In genomic region chr1:244450597-244451538, GRCh38 we compare ENCODE assay signal across 8 cellular contexts. TPM values are rescaled to one million over a fixed set of nuclear protein-coding genes. Genes with fewer than 3 reads are reported as not detected.
A peak's percentile ranks its signal among the peaks of the same experiment; 100 is the strongest.
DNase-seq lines count a peak whose midpoint lies in the region; ATAC-seq, FAIRE-seq and TF ChIP-seq lines count a peak whose summit lies in the region.

No MANE protein-coding gene starts in this region.

- H2AFZ ChIP-seq in HepG2 (ENCODE audit: low read length) = no peak overlapping the region

- BruUV-seq in HepG2 (replicated peaks; lab: Mats Ljungman, UMichigan) = no TSS peak

- peaks cover 50% of the 10 kb centered on the region for H3K79me2 ChIP-seq in HepG2 (ENCODE audit: insufficient read depth, low read length)

- TF ChIP-seq POLR2A in HepG2 (IDR thresholded peaks at IDR 0.05; ENCODE audit: insufficient read depth in 1 of 2, low read depth in 2 of 2, low read length in 2 of 2) = peak in 1 of 2 experiments; percentile 38; a peak in 2 of 4 replicates

- FAIRE-seq in HepG2 (lab: Jason Lieb, UNC) (no peak), frontal cortex (lab: Jason Lieb, UNC) (no peak)

- H3K4me3 ChIP-seq in GM12865 (ENCODE audit: low read depth, low read length) (peak overlapping the region; percentile 91), HEK293 (ENCODE audit: low read depth, low read length) (peak overlapping the region; percentile 76), HepG2 (replicated peaks in 1 of 3; ENCODE audit: insufficient read depth in 1 of 3, low read depth in 2 of 3, low read length in 3 of 3) (peak overlapping the region; percentile 70 to 97 (median 90))

- no peak for TF ChIP-seq EP300 in HepG2 (IDR thresholded peaks at IDR 0.05; ENCODE audit: low read depth in 2 of 2, low read length in 2 of 2)
- no peak for TF ChIP-seq EP300 in HepG2 (CRISPR knock-in tag; IDR thresholded peaks at IDR 0.05; ENCODE audit: borderline replicate concordance)

- no peaks in the 10 kb centered on the region for H4K20me1 ChIP-seq in HepG2 (ENCODE audit: insufficient read depth, low read length)

- POLR2A ChIA-PET in HEK293 (lab: Yijun Ruan, JAX) (interaction anchor here (0.6 to 1.6 kb wide), 8 partner anchors 9 to 1195 kb away, joined by 3 to 7 read pairs (median 4); partner anchors contain the start of genes CATSPERE and SDCCAG8), HepG2 (lab: Yijun Ruan, JAX) (interaction anchor here (1.2 kb wide), 1 partner anchor 1195 kb away, joined by 3 read pairs; the partner anchor contains the start of gene SDCCAG8)

- H3K27me3 ChIP-seq in HepG2 (ENCODE audit: control insufficient read depth in 1 of 2, insufficient read depth in 2 of 2, low read length in 2 of 2) = no peaks in the 10 kb centered on the region; a peak in 2 of 5 replicates

- DNase-seq in GM12865 (ENCODE audit: low read depth) (peak; percentile 66), NCI-H1694 treated with DMSO at 0.1 percent for 48 hours (lab: John Stamatoyannopoulos, UW) (peak; percentile 31), dermis blood vessel endothelial cell (peak; percentile 70), HepG2 (ENCODE audit: low spot score) (peak; percentile 36), frontal cortex (ENCODE audit: low spot score in 2 of 2) (no peak)
- peak; percentile 65 for DNase-seq in activated CD4-positive, alpha-beta T cell treated with anti-CD3 and anti-CD28 coated beads for 48 hours
- DNase-seq in stimulated activated CD4-positive, alpha-beta T cell treated with anti-CD3 and anti-CD28 coated beads, TNF-alpha, amount 100 ng/mL, for 48 hours (ENCODE audit: low read depth in 3 of 3) = peak; percentile 19 to 41 (median 27)

- ATAC-seq in HepG2 = peak; percentile 44

- no peak for TF ChIP-seq RAD21 in HepG2 (CRISPR knock-in tag; IDR thresholded peaks at IDR 0.05)

- H3K27ac ChIP-seq in HEK293 (ENCODE audit: extremely low read depth, low read depth, low read length) (peak overlapping the region; percentile 89), HepG2 (ENCODE audit: extremely low read length, insufficient read depth, low read length) (peak overlapping the region; percentile 93)

- H3K9me3 ChIP-seq in HEK293 (ENCODE audit: control insufficient read depth, insufficient read depth, low read depth, low read length) = no peaks in the 10 kb centered on the region
- H3K9me3 ChIP-seq in HepG2 (ENCODE audit: low read length) = no peaks in the 10 kb centered on the region

- H3K9ac ChIP-seq in HepG2 (ENCODE audit: insufficient read depth, low read depth, low read length) = peak overlapping the region; percentile 88

- in situ Hi-C loops in HepG2 (cut with HindIII; ENCODE audit: extremely low pct_ligation_motif_present, low pct_unique_long_range_greater_than_20kb) = loop anchor here (10.0 kb wide), 1 partner anchor 204 kb away; the partner anchor contains the start of gene DESI2

- 2% methylated on average over 12 of the region's 41 CpGs for WGBS in HepG2 (ENCODE audit: low lambda C conversion rate)

- intact Hi-C loops in HepG2 (cut with micrococcal nuclease; ENCODE audit: unreplicated experiment) = loop anchor here (1.0 to 10.0 kb wide), 4 partner anchors 126 to 396 kb away; partner anchors contain the start of genes COX20 and ZBTB18

- H3K36me3 ChIP-seq in HEK293 (ENCODE audit: control insufficient read depth in 2 of 2, insufficient read depth in 1 of 2, low read length in 2 of 2) (peaks cover 0 to 8% of the 10 kb centered on the region in 2 experiments; a peak in 1 of 3 replicates), HepG2 (replicated peaks in 1 of 2; ENCODE audit: control insufficient read depth in 1 of 2, insufficient read depth in 2 of 2, low read length in 2 of 2) (peaks cover 0 to 1% of the 10 kb centered on the region in 2 experiments; a peak in 1 of 5 replicates)

- CTCF ChIA-PET in HEK293 (lab: Yijun Ruan, JAX) (interaction anchor here (0.7 to 1.3 kb wide), 3 partner anchors 9 to 547 kb away, joined by 3 read pairs; no protein-coding TSS in a partner anchor), HepG2 (lab: Yijun Ruan, JAX; ENCODE audit: low intra/inter-chr PET ratio, low total read pairs) (no interaction called here)

- peak overlapping the region; percentile 76 for H3K4me2 ChIP-seq in HepG2 (ENCODE audit: low read depth, low read length)

- H3K4me1 ChIP-seq in HEK293 (ENCODE audit: control insufficient read depth, insufficient read depth, low read length) (peaks cover 40% of the 10 kb centered on the region), HepG2 (ENCODE audit: insufficient read depth, low read length) (peaks cover 55% of the 10 kb centered on the region)

- TF ChIP-seq CTCF in GM12865 (IDR thresholded peaks at IDR 0.05; ENCODE audit: insufficient read depth, low read depth, low read length, missing control alignments) (no peak), HEK293 (tag by site-specific recombination; IDR thresholded peaks at IDR 0.05) (no peak), HepG2 (CRISPR knock-in tag; IDR thresholded peaks at IDR 0.05) (no peak)

TF ChIP-seq in HEK293, 187 proteins besides CTCF, POLR2A, EP300 and RAD21 (continues in another document):
- TF ChIP-seq ZNF121 (tag by site-specific recombination; IDR thresholded peaks at IDR 0.05) (0 out of 2 replicates have a peak, but pooled peaks have one; percentile 42), SCRT2 (tag by site-specific recombination; IDR thresholded peaks at IDR 0.05) (no peak), ZFHX2 (tag by site-specific recombination; conservative IDR thresholded peaks at IDR 0.05) (peak; percentile 78), PRDM1 (tag by site-specific recombination; IDR thresholded peaks at IDR 0.05) (peak; percentile 99), ZNF155 (tag by site-specific recombination; IDR thresholded peaks at IDR 0.05) (no peak), WT1 (tag by site-specific recombination; IDR thresholded peaks at IDR 0.05) (no peak; the same call in 1 of the 2 replicates)

RNA-seq across cellular contexts. Expression of gene ADSS2, which starts 0.8 kb away (rescaled TPM):
- 92.1 and 124 TPM in 2 replicates for total RNA-seq in dermis blood vessel endothelial cell
- 43.4 and 63.3 TPM in 2 replicates for total RNA-seq in HepG2 (2016; rRNA removed; fragmentation: Illumina TruSeq; extraction: Trizol)
- 11.6 and 14.5 TPM in 2 replicates for total RNA-seq in HepG2 (2016; cell fraction: cytosol; rRNA removed; fragmentation: Illumina TruSeq; extraction: Trizol; ENCODE audit: low read depth)
- 47.0 and 64.0 TPM in 2 replicates for total RNA-seq in HepG2 (2016; cell fraction: insoluble cytoplasmic fraction; rRNA removed; fragmentation: Illumina TruSeq; extraction: Trizol)
- 23.6 and 26.8 TPM in 2 replicates for total RNA-seq in HepG2 (2016; cell fraction: membrane; rRNA removed; fragmentation: Illumina TruSeq; extraction: Trizol)
- total RNA-seq in HepG2 (2016; cell fraction: nucleus; rRNA removed; fragmentation: Illumina TruSeq; extraction: Trizol) = 27.5 and 30.7 TPM in 2 replicates
- polyA plus RNA-seq in HepG2 (2011; rRNA removed) = 11.7 and 15.1 TPM in 2 replicates
- 7.7 and 10.1 TPM in 2 replicates for polyA plus RNA-seq in HepG2 (2011; cell fraction: cytosol; rRNA removed)
- polyA plus RNA-seq in HepG2 (2011; cell fraction: nucleus; rRNA removed) = 5.4 and 8.1 TPM in 2 replicates
- polyA plus RNA-seq in HepG2 (2012) = 21.7 and 29.2 TPM in 2 replicates
- 5.4 and 6.0 TPM in 2 replicates for polyA plus RNA-seq in HepG2 (2016; cell fraction: cytosol; fragmentation: Illumina TruSeq; extraction: Trizol; ENCODE audit: low read depth)
- 54.5 and 59.4 TPM in 2 replicates for polyA plus RNA-seq in HepG2 (2016; cell fraction: insoluble cytoplasmic fraction; fragmentation: Illumina TruSeq; extraction: Trizol; ENCODE audit: low read depth)
- 12.4 and 14.9 TPM in 2 replicates for polyA plus RNA-seq in HepG2 (2016; cell fraction: membrane; fragmentation: Illumina TruSeq; extraction: Trizol; ENCODE audit: low read depth)
- polyA plus RNA-seq in HepG2 (2016; cell fraction: nucleus; fragmentation: Illumina TruSeq; extraction: Trizol; ENCODE audit: insufficient read depth, low read depth) = 30.0 and 30.6 TPM in 2 replicates
- 6.8 and 9.4 TPM in 2 replicates for polyA minus RNA-seq in HepG2 (2011; rRNA and poly(A)+ RNA removed; ENCODE audit: low replicate concordance)
- 14.9 and 15.1 TPM in 2 replicates for polyA minus RNA-seq in HepG2 (2011; cell fraction: cytosol; rRNA and poly(A)+ RNA removed)
- 27.2 and 30.6 TPM in 2 replicates for polyA minus RNA-seq in HepG2 (2011; cell fraction: nucleus; rRNA and poly(A)+ RNA removed)
- total RNA-seq in frontal cortex = 68.5 TPM

RNA-seq across cellular contexts. Expression of gene CATSPERE, which starts 10.2 kb away (rescaled TPM):
- total RNA-seq in dermis blood vessel endothelial cell (0.42 and 1.4 TPM in 2 replicates), HepG2 (2016; rRNA removed; fragmentation: Illumina TruSeq; extraction: Trizol) (0.15 and 0.51 TPM in 2 replicates), frontal cortex (2.0 TPM)
- total RNA-seq in HepG2 (2016; cell fraction: cytosol; rRNA removed; fragmentation: Illumina TruSeq; extraction: Trizol; ENCODE audit: low read depth) = 0.81 and 1.5 TPM in 2 replicates
- 0.07 and 0.39 TPM in 2 replicates for total RNA-seq in HepG2 (2016; cell fraction: insoluble cytoplasmic fraction; rRNA removed; fragmentation: Illumina TruSeq; extraction: Trizol)
- 0.76 and 1.1 TPM in 2 replicates for total RNA-seq in HepG2 (2016; cell fraction: membrane; rRNA removed; fragmentation: Illumina TruSeq; extraction: Trizol)
- 0.94 and 1.4 TPM in 2 replicates for total RNA-seq in HepG2 (2016; cell fraction: nucleus; rRNA removed; fragmentation: Illumina TruSeq; extraction: Trizol)
- polyA plus RNA-seq in HepG2 (2011; rRNA removed) = 0.26 and 0.34 TPM in 2 replicates
- polyA plus RNA-seq in HepG2 (2011; cell fraction: cytosol; rRNA removed) = 0.01 and 0.12 TPM in 2 replicates
- polyA plus RNA-seq in HepG2 (2011; cell fraction: nucleus; rRNA removed) = 0.90 and 1.5 TPM in 2 replicates
- polyA plus RNA-seq in HepG2 (2012) = 0.21 and 0.31 TPM in 2 replicates
- polyA plus RNA-seq in HepG2 (2016; cell fraction: cytosol; fragmentation: Illumina TruSeq; extraction: Trizol; ENCODE audit: low read depth) = not detected in 2 replicates
- not detected in 2 replicates for polyA plus RNA-seq in HepG2 (2016; cell fraction: insoluble cytoplasmic fraction; fragmentation: Illumina TruSeq; extraction: Trizol; ENCODE audit: low read depth)
- polyA plus RNA-seq in HepG2 (2016; cell fraction: membrane; fragmentation: Illumina TruSeq; extraction: Trizol; ENCODE audit: low read depth) = not detected in 2 replicates
- polyA plus RNA-seq in HepG2 (2016; cell fraction: nucleus; fragmentation: Illumina TruSeq; extraction: Trizol; ENCODE audit: insufficient read depth, low read depth) = 0.64 and 1.1 TPM in 2 replicates
- polyA minus RNA-seq in HepG2 (2011; rRNA and poly(A)+ RNA removed; ENCODE audit: low replicate concordance) = 1.4 TPM in 2 replicates
- not detected in 2 replicates for polyA minus RNA-seq in HepG2 (2011; cell fraction: cytosol; rRNA and poly(A)+ RNA removed)
- polyA minus RNA-seq in HepG2 (2011; cell fraction: nucleus; rRNA and poly(A)+ RNA removed) = 2.1 and 2.3 TPM in 2 replicates

Comparison
In these comparisons a context has a peak if more than half of its experiments do, and no peak if none do; other contexts are left out.
1. DNase-seq: peak in GM12865 (single experiment), NCI-H1694 treated with DMSO at 0.1 percent for 48 hours (single experiment), activated CD4-positive, alpha-beta T cell treated with anti-CD3 and anti-CD28 coated beads for 48 hours (single experiment), dermis blood vessel endothelial cell (single experiment), HepG2 (single experiment) and stimulated activated CD4-positive, alpha-beta T cell treated with anti-CD3 and anti-CD28 coated beads, TNF-alpha, amount 100 ng/mL, for 48 hours (3 of 3); none in frontal cortex (0 of 2).
2. Peak in every context shown above with its lines, with median percentiles within 50 percentile points of each other: H3K4me3 ChIP-seq.